1 cellular context compared by ENCODE assay signal in the genomic region with DNA sequence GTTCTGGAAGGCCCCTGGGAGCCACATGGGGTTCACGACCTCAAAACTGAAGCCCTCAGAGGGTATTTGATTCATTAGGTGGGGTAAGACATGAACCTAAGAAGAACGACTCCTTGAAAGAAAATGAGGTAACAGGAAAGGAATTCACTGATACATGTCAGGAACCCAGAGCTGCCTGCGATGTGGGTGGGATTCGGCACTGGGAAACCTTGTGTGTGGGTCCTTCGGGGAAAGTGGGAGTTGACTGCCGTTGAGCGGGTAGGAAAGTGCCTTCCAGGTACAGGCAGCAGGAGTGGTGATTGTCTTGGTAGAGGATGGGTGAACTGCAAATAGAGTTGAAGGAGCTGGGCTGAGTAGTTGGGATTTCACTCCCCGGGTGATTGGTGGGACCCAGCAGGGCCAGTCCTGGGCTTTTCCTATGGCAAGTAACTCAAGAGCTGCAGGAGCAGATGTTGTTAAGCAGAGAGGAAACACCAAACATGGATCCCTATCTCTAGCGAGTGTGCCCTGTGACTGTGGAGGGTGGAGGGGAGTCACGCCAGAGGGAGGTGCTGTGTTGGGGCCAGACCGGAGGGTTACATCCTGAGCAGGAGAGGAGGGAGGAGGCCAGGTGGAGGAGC.
TF ChIP-seq lines count a peak whose summit lies in the region.

No MANE protein-coding gene starts in this region.

TF ChIP-seq in IMR-90, 13 proteins besides CTCF, POLR2A, EP300 and RAD21 (continued from another document):
- TF ChIP-seq RFX5 (IDR thresholded peaks at IDR 0.05; ENCODE audit: low read depth, low read length) (no peak), BHLHE40 (IDR thresholded peaks at IDR 0.05; ENCODE audit: low read depth, low read length) (no peak)
